12 cellular contexts compared by ENCODE assay signal in genomic region chr22:44638966-44639739, GRCh38.
DNase-seq lines count a peak whose midpoint lies in the region; ATAC-seq and TF ChIP-seq lines count a peak whose summit lies in the region.
"Had no signal": no experiment of that assay in that cellular context is flagged by ENCODE, and none has a peak within 500 bp of the region (broad histone marks: within the 10 kb centered on the region; RNA-seq: fewer than 3 reads in every experiment).

No MANE protein-coding gene starts in this region.

- H3K4me1 Mint-ChIP-seq in activated T-cell treated with anti-CD3 and anti-CD28 coated beads, Interleukin-2, amount 50 U/mL, for 24 hours (ENCODE audit: low read depth) = peaks cover 2% of the 10 kb centered on the region
- H3K4me1 Mint-ChIP-seq: activated naive CD4-positive, alpha-beta T cell treated with anti-CD3 and anti-CD28 coated beads, Interleukin-2, amount 50 U/mL, for 24 hours had no signal

- no peaks in the 10 kb centered on the region for H3K9me3 Mint-ChIP-seq in activated T-cell treated with anti-CD3 and anti-CD28 coated beads, Interleukin-2, amount 50 U/mL, for 24 hours
- H3K9me3 Mint-ChIP-seq: activated CD4-positive, alpha-beta T cell treated with anti-CD3 and anti-CD28 coated beads, Interleukin-2, amount 10 ng/mL, durations not matched to agents 24 days and 14 days; activated naive CD4-positive, alpha-beta T cell treated with anti-CD3 and anti-CD28 coated beads, Interleukin-2, amount 50 U/mL, for 24 hours; CD4-positive, alpha-beta T cell had no signal

- no peaks in the 10 kb centered on the region for H4K20me1 ChIP-seq in BLaER1

- no peaks in the 10 kb centered on the region for H3K9me3 ChIP-seq in BLaER1
- no peaks in the 10 kb centered on the region for H3K9me3 ChIP-seq in body of pancreas
- H3K9me3 ChIP-seq in heart right ventricle = no peaks in the 10 kb centered on the region

- peak overlapping the region; percentile 92 for H3K4me2 ChIP-seq in BLaER1

- H3K4me3 Mint-ChIP-seq in activated T-cell treated with anti-CD3 and anti-CD28 coated beads, Interleukin-2, amount 50 U/mL, for 24 hours = no peak overlapping the region
- H3K4me3 Mint-ChIP-seq: activated CD4-positive, alpha-beta T cell treated with anti-CD3 and anti-CD28 coated beads, Interleukin-2, amount 10 ng/mL, durations not matched to agents 24 days and 14 days; activated naive CD4-positive, alpha-beta T cell treated with anti-CD3 and anti-CD28 coated beads, Interleukin-2, amount 50 U/mL, for 24 hours; CD4-positive, alpha-beta T cell had no signal

- 46 to 55% methylated on average over 19 to 31 of the region's 32 CpGs for WGBS in body of pancreas, 2 donors
- WGBS in heart right ventricle, 2 donors = 66% methylated on average over 32 of the region's 32 CpGs

- ATAC-seq in body of pancreas (peak; percentile 45), heart right ventricle (peak in 7 of 8 donors; percentile 29 to 63 (median 44)), HG03280 (IDR thresholded peaks at IDR 0.05; ENCODE audit: unreplicated experiment) (no peak)

- TF ChIP-seq CTCF in body of pancreas (IDR thresholded peaks at IDR 0.05) (no peak), heart right ventricle (IDR thresholded peaks at IDR 0.05) (no peak)

- H3K4me3 ChIP-seq in BLaER1 (no peak overlapping the region), body of pancreas (no peak overlapping the region), heart right ventricle (no peak overlapping the region)

- no peaks in the 10 kb centered on the region for H3K36me3 Mint-ChIP-seq in activated T-cell treated with anti-CD3 and anti-CD28 coated beads, Interleukin-2, amount 50 U/mL, for 24 hours (ENCODE audit: low read depth)
- H3K36me3 Mint-ChIP-seq: activated naive CD4-positive, alpha-beta T cell treated with anti-CD3 and anti-CD28 coated beads, Interleukin-2, amount 50 U/mL, for 24 hours had no signal

- no peaks in the 10 kb centered on the region for H3K27me3 Mint-ChIP-seq in activated T-cell treated with anti-CD3 and anti-CD28 coated beads, Interleukin-2, amount 50 U/mL, for 24 hours
- H3K27me3 Mint-ChIP-seq: activated naive CD4-positive, alpha-beta T cell treated with anti-CD3 and anti-CD28 coated beads, Interleukin-2, amount 50 U/mL, for 24 hours; CD4-positive, alpha-beta T cell had no signal

- H3K36me3 ChIP-seq in BLaER1 (no peaks in the 10 kb centered on the region), body of pancreas (replicated peaks in 1 of 2; ENCODE audit: insufficient read depth in 1 of 2, low read depth in 2 of 2) (no peaks in the 10 kb centered on the region), heart right ventricle (no peaks in the 10 kb centered on the region)

- peak overlapping the region; percentile 21; the same call in 1 of the 2 replicates for H3K9ac ChIP-seq in BLaER1

- intact Hi-C loops in body of pancreas (cut with DNase I) = no loop called here
- intact Hi-C loops in heart right ventricle (cut with DNase I) = no loop called here

- H3K4me1 ChIP-seq in BLaER1 = peaks cover 62% of the 10 kb centered on the region
- no peaks in the 10 kb centered on the region for H3K4me1 ChIP-seq in body of pancreas
- H3K4me1 ChIP-seq in heart right ventricle = peaks cover 0 to 24% (median 8%) of the 10 kb centered on the region in 9 donors

- H3K27ac Mint-ChIP-seq in activated T-cell treated with anti-CD3 and anti-CD28 coated beads, Interleukin-2, amount 50 U/mL, for 24 hours = no peak overlapping the region
- H3K27ac Mint-ChIP-seq: activated CD4-positive, alpha-beta T cell treated with anti-CD3 and anti-CD28 coated beads, Interleukin-2, amount 10 ng/mL, durations not matched to agents 24 days and 14 days; activated naive CD4-positive, alpha-beta T cell treated with anti-CD3 and anti-CD28 coated beads, Interleukin-2, amount 50 U/mL, for 24 hours; CD4-positive, alpha-beta T cell had no signal

- peak overlapping the region; percentile 74; the same call in 1 of the 2 replicates for H3K27ac ChIP-seq in BLaER1
- peak overlapping the region in 1 of 4 donors; percentile 53 for H3K27ac ChIP-seq in body of pancreas
- H3K27ac ChIP-seq in heart right ventricle = peak overlapping the region in 5 of 10 donors; percentile 25 to 65 (median 44)

- no peak for TF ChIP-seq POLR2A in body of pancreas (IDR thresholded peaks at IDR 0.05)

- DNase-seq in body of pancreas (no peak), heart right ventricle (no peak), putamen (ENCODE audit: low spot score) (peak; percentile 63), SW480 (ENCODE audit: low spot score) (no peak), SHP77 (lab: John Stamatoyannopoulos, UW) (no peak)
- no peak for DNase-seq in activated T-cell treated with anti-CD3 and anti-CD28 coated beads, Interleukin-2, amount 50 U/mL, for 24 hours
- DNase-seq: activated CD4-positive, alpha-beta T cell treated with anti-CD3 and anti-CD28 coated beads, Interleukin-2, amount 10 ng/mL, durations not matched to agents 24 days and 14 days; CD4-positive, alpha-beta T cell; NCI-H69 had no signal

- H3K27me3 ChIP-seq in BLaER1 (no peaks in the 10 kb centered on the region), body of pancreas (peaks cover 0 to 3% of the 10 kb centered on the region in 2 donors), heart right ventricle (peaks cover 0 to 4% (median 0%) of the 10 kb centered on the region in 7 donors)
